28 cellular contexts compared by ENCODE assay signal in genomic region chrX:9089652-9090051, GRCh38. TPM values are rescaled to one million over a fixed set of nuclear protein-coding genes. Genes with fewer than 3 reads are reported as not detected.
"Had no signal": no experiment of that assay in that cellular context is flagged by ENCODE, and none has a peak within 500 bp of the region (broad histone marks: within the 10 kb centered on the region; RNA-seq: fewer than 3 reads in every experiment).

No MANE protein-coding gene starts in this region.

- H3K9me3 Mint-ChIP-seq: activated CD4-positive, alpha-beta memory T cell treated with anti-CD3 and anti-CD28 coated beads, Interleukin-2, amount 10 ng/mL, durations not matched to agents 7 days and 5 days; activated CD4-positive, alpha-beta T cell treated with anti-CD3 and anti-CD28 coated beads, Interleukin-2, amount 10 ng/mL, durations not matched to agents 24 days and 14 days; activated naive CD4-positive, alpha-beta T cell treated with anti-CD3 and anti-CD28 coated beads, Interleukin-2, amount 10 ng/mL, durations not matched to agents 7 days and 5 days; stimulated activated naive CD8-positive, alpha-beta T cell treated with anti-CD3 and anti-CD28 coated beads, Interleukin-15, Interleukin-2, amounts not matched to agents 100 ng/mL and 50 ng/mL, for 24 hours had no signal

- DNase-seq: activated CD4-positive, alpha-beta memory T cell treated with anti-CD3 and anti-CD28 coated beads, Interleukin-2, amount 10 ng/mL, durations not matched to agents 7 days and 5 days; activated CD4-positive, alpha-beta T cell treated with anti-CD3 and anti-CD28 coated beads, Interleukin-2, amount 10 ng/mL, durations not matched to agents 24 days and 14 days; activated CD4-positive, CD25-positive, alpha-beta regulatory T cell; activated effector memory CD4-positive, alpha-beta T cell treated with anti-CD3 and anti-CD28 coated beads, Interleukin-2, amount 50 U/mL, for 16 hours; activated naive CD4-positive, alpha-beta T cell treated with anti-CD3 and anti-CD28 coated beads, Interleukin-2, amount 10 ng/mL, durations not matched to agents 7 days and 5 days; body of pancreas; effector CD8-positive, alpha-beta T cell; erythroblast; foreskin fibroblast; kidney; left lung; naive thymus-derived CD4-positive, alpha-beta T cell; right cardiac atrium; stimulated activated CD4-positive, alpha-beta T cell treated with anti-CD3 and anti-CD28 coated beads, Interleukin-1b, Interleukin-23, amount 100 ng/mL, for 48 hours; substantia nigra; T-cell; T-helper 9 cell; thyroid gland; upper lobe of right lung had no signal

- H3K4me1 Mint-ChIP-seq: activated CD4-positive, alpha-beta memory T cell treated with anti-CD3 and anti-CD28 coated beads, Interleukin-2, amount 10 ng/mL, durations not matched to agents 7 days and 5 days; activated CD4-positive, alpha-beta T cell treated with anti-CD3 and anti-CD28 coated beads, Interleukin-2, amount 10 ng/mL, durations not matched to agents 24 days and 14 days had no signal

- H3K27me3 ChIP-seq: body of pancreas, left lung, thyroid gland, upper lobe of right lung had no signal

- H3K27me3 Mint-ChIP-seq: activated CD4-positive, alpha-beta memory T cell treated with anti-CD3 and anti-CD28 coated beads, Interleukin-2, amount 10 ng/mL, durations not matched to agents 7 days and 5 days; activated CD4-positive, alpha-beta T cell treated with anti-CD3 and anti-CD28 coated beads, Interleukin-2, amount 10 ng/mL, durations not matched to agents 24 days and 14 days; activated naive CD4-positive, alpha-beta T cell treated with anti-CD3 and anti-CD28 coated beads, Interleukin-2, amount 10 ng/mL, durations not matched to agents 7 days and 5 days; naive thymus-derived CD4-positive, alpha-beta T cell; stimulated activated naive CD8-positive, alpha-beta T cell treated with anti-CD3 and anti-CD28 coated beads, Interleukin-15, Interleukin-2, amounts not matched to agents 100 ng/mL and 50 ng/mL, for 24 hours had no signal

- H3K4me3 ChIP-seq: body of pancreas, left lung, lung, prostate gland, skin epidermis, thyroid gland, upper lobe of right lung had no signal

- ATAC-seq: body of pancreas; left lung; naive thymus-derived CD4-positive, alpha-beta T cell; right cardiac atrium; T-cell; upper lobe of right lung had no signal

- H3K27ac Mint-ChIP-seq: activated CD4-positive, alpha-beta memory T cell treated with anti-CD3 and anti-CD28 coated beads, Interleukin-2, amount 10 ng/mL, durations not matched to agents 7 days and 5 days; activated CD4-positive, alpha-beta T cell treated with anti-CD3 and anti-CD28 coated beads, Interleukin-2, amount 10 ng/mL, durations not matched to agents 24 days and 14 days; activated naive CD4-positive, alpha-beta T cell treated with anti-CD3 and anti-CD28 coated beads, Interleukin-2, amount 10 ng/mL, durations not matched to agents 7 days and 5 days; naive thymus-derived CD4-positive, alpha-beta T cell; stimulated activated naive CD8-positive, alpha-beta T cell treated with anti-CD3 and anti-CD28 coated beads, Interleukin-15, Interleukin-2, amounts not matched to agents 100 ng/mL and 50 ng/mL, for 24 hours; T-cell had no signal

- H3K4me3 Mint-ChIP-seq: activated CD4-positive, alpha-beta memory T cell treated with anti-CD3 and anti-CD28 coated beads, Interleukin-2, amount 10 ng/mL, durations not matched to agents 7 days and 5 days; activated CD4-positive, alpha-beta T cell treated with anti-CD3 and anti-CD28 coated beads, Interleukin-2, amount 10 ng/mL, durations not matched to agents 24 days and 14 days; activated naive CD4-positive, alpha-beta T cell treated with anti-CD3 and anti-CD28 coated beads, Interleukin-2, amount 10 ng/mL, durations not matched to agents 7 days and 5 days; naive thymus-derived CD4-positive, alpha-beta T cell; stimulated activated naive CD8-positive, alpha-beta T cell treated with anti-CD3 and anti-CD28 coated beads, Interleukin-15, Interleukin-2, amounts not matched to agents 100 ng/mL and 50 ng/mL, for 24 hours; T-cell had no signal

- H3K27ac ChIP-seq: body of pancreas, left lung, prostate gland, skin epidermis, thyroid gland, upper lobe of right lung had no signal

- H3K36me3 ChIP-seq: left lung, prostate gland, thyroid gland, upper lobe of right lung had no signal

- H3K4me1 ChIP-seq: body of pancreas, left lung, prostate gland, thyroid gland, upper lobe of right lung had no signal

- H3K36me3 Mint-ChIP-seq: activated naive CD4-positive, alpha-beta T cell treated with anti-CD3 and anti-CD28 coated beads, Interleukin-2, amount 10 ng/mL, durations not matched to agents 7 days and 5 days; T-cell had no signal

- H3K9me3 ChIP-seq: body of pancreas, left lung, prostate gland, thyroid gland, upper lobe of right lung had no signal

RNA-seq across cellular contexts. Expression of gene FAM9B, which starts 55.7 kb away (rescaled TPM):
- total RNA-seq: activated CD4-positive, alpha-beta memory T cell treated with anti-CD3 and anti-CD28 coated beads, Interleukin-2, amount 10 ng/mL, durations not matched to agents 7 days and 5 days; activated CD4-positive, alpha-beta T cell treated with anti-CD3 and anti-CD28 coated beads, Interleukin-2, amount 10 ng/mL, durations not matched to agents 24 days and 14 days; body of pancreas; cardiac septum; chondrocyte; fibroblast of lung; glomerular endothelial cell; kidney; lung; naive thymus-derived CD4-positive, alpha-beta T cell; osteoblast; right cardiac atrium; T-cell; thyroid gland had no signal
- polyA plus RNA-seq: fibroblast of lung; lung; naive thymus-derived CD4-positive, alpha-beta T cell; right cardiac atrium had no signal
